In the genomic region with DNA sequence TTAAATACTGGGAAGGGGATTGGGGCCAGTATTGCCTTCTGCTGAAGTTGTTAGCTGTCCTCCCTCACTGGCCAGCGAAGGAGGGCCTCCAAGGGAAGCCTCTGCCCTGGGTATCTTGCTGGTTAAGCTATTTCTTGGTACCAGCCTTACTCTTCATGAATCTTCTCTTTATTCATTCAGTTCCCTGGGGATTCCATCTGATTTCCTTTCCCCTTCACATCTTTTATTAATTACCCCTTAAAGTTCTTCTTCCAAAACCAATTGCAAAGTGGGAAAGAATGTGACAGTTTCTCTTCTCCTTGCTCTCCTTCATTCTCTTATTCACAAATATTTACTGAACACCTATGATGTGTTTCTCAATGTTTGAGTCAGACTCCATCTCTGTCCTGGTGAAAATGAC, we compare ENCODE assay signal across 24 cellular contexts.
"Had no signal": no experiment of that assay in that cellular context is flagged by ENCODE, and none has a peak within 500 bp of the region (broad histone marks: within the 10 kb centered on the region; RNA-seq: fewer than 3 reads in every experiment).

No MANE protein-coding gene starts in this region.

- H3K27ac ChIP-seq: HL-60, KMS-11, SJSA1 had no signal

- H3K36me3 ChIP-seq: SJSA1 had no signal

- H3K27me3 ChIP-seq: SJSA1 had no signal

- H3K4me3 ChIP-seq: K562, SJSA1 had no signal

- H3K4me2 ChIP-seq: KMS-11 had no signal

- H3K9me3 ChIP-seq: SJSA1 had no signal

- H3K9ac ChIP-seq: KMS-11 had no signal

- DNase-seq: Kasumi-1, MM.1S, MV-4-11, NCI-H1048, NCI-H1105, NCI-H1417, NCI-H1436 treated with DMSO at 0.1 percent for 48 hours, NCI-H187, NCI-H2029, NCI-H2081 treated with DMSO at 0.1 percent for 48 hours, NCI-H2171, NCI-H226, NCI-H446, NCI-H510A, NCI-H524 treated with DMSO at 0.1 percent for 48 hours, NCI-H69, NCI-H774, Right ventricle myocardium superior, RPMI8226, SIG-M5 had no signal
